ENCODE assay signal across 8 cellular contexts in genomic region chr17:44688675-44689491, GRCh38. TPM values are rescaled to one million over a fixed set of nuclear protein-coding genes. Genes with fewer than 3 reads are reported as not detected.
DNase-seq lines count a peak whose midpoint lies in the region; ATAC-seq and TF ChIP-seq lines count a peak whose summit lies in the region.

No MANE protein-coding gene starts in this region.

- TF ChIP-seq POLR2A in esophagus squamous epithelium (IDR thresholded peaks at IDR 0.05), result no peak

- peak overlapping the region; percentile 86 to 93 (median 90) for H3K9ac ChIP-seq in BLaER1 treated with 17β-estradiol and CSF1 and Interleukin-3, amounts not matched to agents 10 nM and 100 nM

- peaks cover 6 to 45% (median 35%) of the 10 kb centered on the region in 11 experiments; a peak in 21 of 22 replicates for H3K36me3 ChIP-seq in BLaER1 treated with 17β-estradiol and CSF1 and Interleukin-3, amounts not matched to agents 10 nM and 100 nM
- H3K36me3 ChIP-seq in esophagus squamous epithelium, result peaks cover 0 to 28% (median 0%) of the 10 kb centered on the region in 3 donors

- H3K4me3 ChIP-seq in BLaER1 treated with 17β-estradiol and CSF1 and Interleukin-3, amounts not matched to agents 10 nM and 100 nM, result peak overlapping the region; percentile 87 to 100 (median 91)
- peak overlapping the region; percentile 61 to 81 (median 78) for H3K4me3 ChIP-seq in esophagus squamous epithelium

- H3K9me3 Mint-ChIP-seq in T-cell (no peaks in the 10 kb centered on the region), osteocyte (ENCODE audit: unreplicated experiment) (no peaks in the 10 kb centered on the region)

- CTCF ChIA-PET in T-cell (lab: Charles Lee), result interaction anchor here in 1 of 2 donors (0.6 kb wide), 2 partner anchors 73 to 1204 kb away, joined by 3 read pairs; no protein-coding TSS in a partner anchor

- ATAC-seq in GM21825 (IDR thresholded peaks at IDR 0.05; ENCODE audit: unreplicated experiment) (peak; percentile 16), T-cell (replicated peaks in 1 of 4) (peak; percentile 7 to 32 (median 13))

- H3K27ac ChIP-seq in BLaER1 treated with 17β-estradiol and CSF1 and Interleukin-3, amounts not matched to agents 10 nM and 100 nM, result peak overlapping the region; percentile 73 to 88 (median 85)
- peak overlapping the region; percentile 76 to 89 (median 84) for H3K27ac ChIP-seq in esophagus squamous epithelium

- H3K27ac Mint-ChIP-seq in T-cell, result peak overlapping the region; percentile 96 to 98
- peak overlapping the region; percentile 92 for H3K27ac Mint-ChIP-seq in osteocyte (ENCODE audit: unreplicated experiment)

- H3K9me3 ChIP-seq in BLaER1 treated with 17β-estradiol and CSF1 and Interleukin-3, amounts not matched to agents 10 nM and 100 nM (replicated peaks in 1 of 11), result no peaks in the 10 kb centered on the region
- no peaks in the 10 kb centered on the region for H3K9me3 ChIP-seq in esophagus squamous epithelium

- WGBS in esophagus squamous epithelium, 2 donors, result 3 to 8% methylated on average over 8 to 13 of the region's 13 CpGs

- H3K27me3 Mint-ChIP-seq in T-cell (no peaks in the 10 kb centered on the region), osteocyte (ENCODE audit: unreplicated experiment) (no peaks in the 10 kb centered on the region)

- no peaks in the 10 kb centered on the region for H3K27me3 ChIP-seq in BLaER1 treated with 17β-estradiol and CSF1 and Interleukin-3, amounts not matched to agents 10 nM and 100 nM
- H3K27me3 ChIP-seq in esophagus squamous epithelium, result no peaks in the 10 kb centered on the region

- H3K4me1 ChIP-seq in BLaER1 treated with 17β-estradiol and CSF1 and Interleukin-3, amounts not matched to agents 10 nM and 100 nM, result peaks cover 21 to 33% (median 29%) of the 10 kb centered on the region in 10 experiments
- peaks cover 5 to 33% (median 8%) of the 10 kb centered on the region in 3 donors for H3K4me1 ChIP-seq in esophagus squamous epithelium

- H3K36me3 Mint-ChIP-seq in T-cell (peaks cover 16% of the 10 kb centered on the region), osteocyte (ENCODE audit: unreplicated experiment) (peaks cover 9% of the 10 kb centered on the region)

- TF ChIP-seq CTCF in esophagus squamous epithelium (IDR thresholded peaks at IDR 0.05) (no peak), osteocyte (IDR thresholded peaks at IDR 0.05) (no peak)

- DNase-seq in T-cell (peak in 1 of 34 experiments; percentile 9), esophagus squamous epithelium (lab: John Stamatoyannopoulos, UW) (no peak), osteocyte (ENCODE audit: extremely low spot score, unreplicated experiment) (no peak), NCI-H226 (no peak), OCI-M2 (lab: John Stamatoyannopoulos, UW; ENCODE audit: unreplicated experiment) (no peak), NOMO-1 treated with DMSO at 0.1 percent for 48 hours (lab: John Stamatoyannopoulos, UW; ENCODE audit: unreplicated experiment) (no peak)

- POLR2A ChIA-PET in T-cell (lab: Charles Lee), result interaction anchor here in 1 of 2 donors (0.6 kb wide), 1 partner anchor 457 kb away, joined by 3 read pairs; no protein-coding TSS in a partner anchor

- intact Hi-C loops in esophagus squamous epithelium (cut with DNase I), result loop anchor here (10.0 kb wide), 1 partner anchor 64 kb away; no protein-coding TSS in a partner anchor

- H3K4me3 Mint-ChIP-seq in T-cell (peak overlapping the region; percentile 97 to 99 (median 98)), osteocyte (ENCODE audit: unreplicated experiment) (peak overlapping the region; percentile 99)

- H3K4me1 Mint-ChIP-seq in T-cell (peaks cover 34 to 44% (median 36%) of the 10 kb centered on the region in 3 donors), osteocyte (ENCODE audit: unreplicated experiment) (peaks cover 17% of the 10 kb centered on the region)

- H3K4me2 ChIP-seq in BLaER1 treated with 17β-estradiol and CSF1 and Interleukin-3, amounts not matched to agents 10 nM and 100 nM, result peak overlapping the region; percentile 88 to 98 (median 91)

- peaks cover 0 to 18% (median 0%) of the 10 kb centered on the region in 11 experiments; a peak in 3 of 22 replicates for H4K20me1 ChIP-seq in BLaER1 treated with 17β-estradiol and CSF1 and Interleukin-3, amounts not matched to agents 10 nM and 100 nM

RNA-seq across cellular contexts. Expression of gene CCDC43, which starts 0.7 kb away (rescaled TPM):
- total RNA-seq in T-cell, result 10 to 100 TPM; 15.1 to 20.4 (median 16.9) TPM
- total RNA-seq in esophagus squamous epithelium, result 10 to 100 TPM; 10.2 to 23.0 (median 19.7) TPM
- total RNA-seq in osteocyte, result 17.6 and 17.8 TPM in 2 replicates

RNA-seq across cellular contexts. Expression of gene DBF4B, which starts 19.6 kb away (rescaled TPM):
- total RNA-seq in T-cell (1 to 10 TPM; 3.8 to 7.8 (median 6.8) TPM), esophagus squamous epithelium (1 to 10 TPM; 1.9 to 5.3 (median 3.8) TPM), osteocyte (6.7 and 9.2 TPM in 2 replicates)

RNA-seq across cellular contexts. Expression of gene MEIOC, which starts 32.6 kb away (rescaled TPM):
- total RNA-seq in T-cell, result under 1 TPM in 1 of 5 donors, not detected in 4; 0.72 TPM
- total RNA-seq in esophagus squamous epithelium, result under 1 TPM in 1 of 4 donors, not detected in 3; under 0.01 TPM
- 0.75 TPM in 1 of 2 replicates, not detected in the other for total RNA-seq in osteocyte
